36 cellular contexts compared by ENCODE assay signal in the genomic region with DNA sequence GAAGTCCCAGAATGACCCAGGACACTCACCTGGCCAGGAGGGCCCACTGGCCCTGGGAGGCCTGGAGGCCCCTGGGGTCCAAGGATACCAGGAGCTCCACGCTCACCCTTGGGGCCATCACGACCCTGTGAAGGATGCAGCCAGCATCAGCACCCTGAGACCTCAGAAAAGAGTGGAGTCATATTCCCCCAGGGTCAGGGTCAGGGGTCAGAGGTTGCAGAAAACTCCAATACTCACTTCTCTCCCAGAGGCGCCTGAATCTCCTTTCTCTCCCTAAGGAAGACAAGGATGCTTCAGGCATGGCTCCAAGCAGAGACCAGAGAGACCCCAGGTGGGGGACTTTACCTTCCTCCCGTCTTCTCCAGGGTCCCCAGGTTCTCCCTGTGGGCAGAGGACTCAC. TPM values are rescaled to one million over a fixed set of nuclear protein-coding genes. Genes with fewer than 3 reads are reported as not detected.
"Had no signal": no experiment of that assay in that cellular context is flagged by ENCODE, and none has a peak within 500 bp of the region (broad histone marks: within the 10 kb centered on the region; RNA-seq: fewer than 3 reads in every experiment).

No MANE protein-coding gene starts in this region.

- H3K9me3 ChIP-seq: adrenal gland, ascending aorta, body of pancreas, breast epithelium had no signal

- H3K4me1 ChIP-seq: adrenal gland, ascending aorta, body of pancreas, breast epithelium had no signal

- H3K27me3 ChIP-seq: adrenal gland, ascending aorta, body of pancreas, brain microvascular endothelial cell, breast epithelium, cardiac muscle cell had no signal

- DNase-seq: activated effector memory CD4-positive, alpha-beta T cell treated with anti-CD3 and anti-CD28 coated beads, Interleukin-2, amount 50 U/mL, for 16 hours; activated effector memory CD4-positive, alpha-beta T cell treated with Interleukin-2 at 50 U/mL for 16 hours; activated gamma-delta T cell; activated gamma-delta T cell treated with Interleukin-2 at 50 U/mL for 16 hours; activated naive CD4-positive, alpha-beta T cell; activated naive CD4-positive, alpha-beta T cell treated with anti-CD3 and anti-CD28 coated beads for 36 hours; activated naive CD4-positive, alpha-beta T cell treated with anti-CD3 and anti-CD28 coated beads, Interleukin-2, amount 10 ng/mL, durations not matched to agents 7 days and 5 days; activated naive CD4-positive, alpha-beta T cell treated with anti-CD3 and anti-CD28 coated beads, Interleukin-2, amount 50 U/mL, for 16 hours; activated naive CD4-positive, alpha-beta T cell treated with Interleukin-2 at 50 U/mL for 16 hours; activated naive CD8-positive, alpha-beta T cell treated with anti-CD3 and anti-CD28 coated beads for 36 hours; activated naive CD8-positive, alpha-beta T cell treated with anti-CD3 and anti-CD28 coated beads, Interleukin-2, amount 10 ng/mL, durations not matched to agents 7 days and 5 days; activated naive CD8-positive, alpha-beta T cell treated with anti-CD3 and anti-CD28 coated beads, Interleukin-2, amount 50 U/mL, for 24 hours; activated T-cell treated with anti-CD3 and anti-CD28 coated beads, Interleukin-2, amount 50 U/mL, for 4 hours; activated T-cell treated with anti-CD3 and anti-CD28 coated beads, Interleukin-2, amount 50 U/mL, for 48 hours; activated T-cell treated with anti-CD3 and anti-CD28 coated beads, Interleukin-2, amount 50 U/mL, for 72 hours; adrenal gland; amniotic stem cell; amygdala; anterior cingulate cortex; aorta; body of pancreas; brain microvascular endothelial cell; caudate nucleus; central memory CD4-positive, alpha-beta T cell; cerebellar nuclear complex had no signal

- FAIRE-seq: astrocyte had no signal

- H3K27ac ChIP-seq: adrenal gland, ascending aorta, body of pancreas, brain microvascular endothelial cell, breast epithelium, cardiac muscle cell had no signal

- H3K4me3 ChIP-seq: adrenal gland, ascending aorta, body of pancreas, breast epithelium, cardiac muscle cell had no signal

- H3K36me3 ChIP-seq: adrenal gland, breast epithelium had no signal

- ATAC-seq: activated naive CD8-positive, alpha-beta T cell treated with anti-CD3 and anti-CD28 coated beads, Interleukin-2, amount 50 U/mL, for 24 hours; activated T-cell treated with anti-CD3 and anti-CD28 coated beads, Interleukin-2, amount 50 U/mL, for 4 hours; activated T-cell treated with anti-CD3 and anti-CD28 coated beads, Interleukin-2, amount 50 U/mL, for 72 hours; activated T-helper 17 cell treated with anti-CD3 and anti-CD28 coated beads, Interleukin-2, amount 50 U/mL, for 72 hours; body of pancreas had no signal

RNA-seq across cellular contexts. Expression of gene UCN2, which starts 13.1 kb away (rescaled TPM):
- total RNA-seq: activated naive CD4-positive, alpha-beta T cell treated with anti-CD3 and anti-CD28 coated beads for 36 hours; activated naive CD8-positive, alpha-beta T cell treated with anti-CD3 and anti-CD28 coated beads for 36 hours; activated naive CD8-positive, alpha-beta T cell treated with anti-CD3 and anti-CD28 coated beads, Interleukin-2, amount 10 ng/mL, durations not matched to agents 7 days and 5 days; activated T-cell treated with anti-CD3 and anti-CD28 coated beads, Interleukin-2, amount 50 U/mL, for 72 hours; activated T-helper 2 cell treated with anti-CD3 and anti-CD28 coated beads, Interferon-gamma antibody, Interleukin-2, Interleukin-4, amounts not matched to agents 10 μg/mL and 5 μg/mL and 100 μg/mL, durations not matched to agents 14 hours and 24 hours and 36 hours; ascending aorta; body of pancreas had no signal

RNA-seq across cellular contexts. Expression of gene TMEM89, which starts 44.9 kb away (rescaled TPM):
- total RNA-seq: activated naive CD4-positive, alpha-beta T cell treated with anti-CD3 and anti-CD28 coated beads for 36 hours; activated naive CD8-positive, alpha-beta T cell treated with anti-CD3 and anti-CD28 coated beads for 36 hours; activated naive CD8-positive, alpha-beta T cell treated with anti-CD3 and anti-CD28 coated beads, Interleukin-2, amount 10 ng/mL, durations not matched to agents 7 days and 5 days; activated T-cell treated with anti-CD3 and anti-CD28 coated beads, Interleukin-2, amount 50 U/mL, for 4 hours; activated T-cell treated with anti-CD3 and anti-CD28 coated beads, Interleukin-2, amount 50 U/mL, for 72 hours; activated T-helper 1 cell treated with anti-CD3 and anti-CD28 coated beads, Interleukin-12 subunit alpha, Interleukin-12 subunit beta, Interleukin-2, Interleukin-4 antibody, amounts not matched to agents 30 ng/mL and 10 ng/mL and 1 ng/mL, durations not matched to agents 14 hours and 24 hours and 36 hours; adrenal gland; aorta; ascending aorta; body of pancreas; breast epithelium; bronchial epithelial cell; cardiac muscle cell; cardiac septum; cerebellum had no signal
- polyA plus RNA-seq: adipose tissue, adrenal gland had no signal
